In the genomic region with DNA sequence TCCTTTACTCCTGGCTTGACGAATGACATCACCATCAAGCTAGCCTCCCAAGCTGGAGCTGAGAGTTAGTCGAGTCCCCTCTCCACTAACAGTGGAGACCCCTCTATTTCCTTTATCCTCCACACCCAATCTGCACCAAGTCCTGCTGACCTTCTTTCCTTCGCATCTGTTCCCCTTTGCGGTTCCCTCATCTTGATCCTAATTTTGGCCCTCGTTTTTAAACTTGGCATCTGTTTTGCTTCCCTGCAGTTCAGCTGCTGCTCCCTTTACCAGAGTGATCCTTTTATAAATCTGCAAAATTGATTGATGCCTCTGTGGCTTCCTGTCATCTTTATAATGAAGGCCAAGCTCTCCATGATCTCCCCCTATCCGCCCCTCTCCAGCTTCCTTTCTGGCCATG, we compare ENCODE assay signal across 4 cellular contexts.
"Had no signal": no experiment of that assay in that cellular context is flagged by ENCODE, and none has a peak within 500 bp of the region (broad histone marks: within the 10 kb centered on the region; RNA-seq: fewer than 3 reads in every experiment).

No MANE protein-coding gene starts in this region.

- H3K9me3 ChIP-seq: SJSA1 had no signal

- H3K27ac Mint-ChIP-seq: activated CD8-positive, alpha-beta T cell treated with anti-CD3 and anti-CD28 coated beads for 36 hours; activated naive CD4-positive, alpha-beta T cell treated with anti-CD3 and anti-CD28 coated beads, Interleukin-2, amount 50 U/mL, for 24 hours had no signal

- H3K27me3 ChIP-seq: brain microvascular endothelial cell, SJSA1 had no signal

- H3K4me3 ChIP-seq: SJSA1 had no signal

- H3K27ac ChIP-seq: brain microvascular endothelial cell had no signal

- H3K9me3 Mint-ChIP-seq: activated CD8-positive, alpha-beta T cell treated with anti-CD3 and anti-CD28 coated beads for 36 hours; activated naive CD4-positive, alpha-beta T cell treated with anti-CD3 and anti-CD28 coated beads, Interleukin-2, amount 50 U/mL, for 24 hours had no signal

- H3K36me3 Mint-ChIP-seq: activated naive CD4-positive, alpha-beta T cell treated with anti-CD3 and anti-CD28 coated beads, Interleukin-2, amount 50 U/mL, for 24 hours had no signal

- H3K36me3 ChIP-seq: brain microvascular endothelial cell, SJSA1 had no signal
